ENCODE assay signal across 1 cellular context in genomic region chr10:22697799-22698198, GRCh38.
TF ChIP-seq lines count a peak whose summit lies in the region.

No MANE protein-coding gene starts in this region.

TF ChIP-seq in WTC11, 78 proteins besides CTCF, POLR2A, EP300 and RAD21 (continued from another document):
- TF ChIP-seq ARID4B (CRISPR knock-in tag; IDR thresholded peaks at IDR 0.05; ENCODE audit: borderline replicate concordance) (no peak), GABPB1 (CRISPR knock-in tag; IDR thresholded peaks at IDR 0.05) (no peak), ZBTB43 (CRISPR knock-in tag; IDR thresholded peaks at IDR 0.05) (no peak), CDX4 (CRISPR knock-in tag; IDR thresholded peaks at IDR 0.05; ENCODE audit: borderline replicate concordance) (no peak), RORB (CRISPR knock-in tag; IDR thresholded peaks at IDR 0.05) (no peak), ZNF263 (CRISPR knock-in tag; IDR thresholded peaks at IDR 0.05; ENCODE audit: low read depth) (no peak), CBFB (CRISPR knock-in tag; IDR thresholded peaks at IDR 0.05; ENCODE audit: low read depth) (no peak), E2F5 (CRISPR knock-in tag; IDR thresholded peaks at IDR 0.05) (no peak), FOXJ3 (CRISPR knock-in tag; IDR thresholded peaks at IDR 0.05; ENCODE audit: borderline replicate concordance) (no peak), JUN (CRISPR knock-in tag; IDR thresholded peaks at IDR 0.05) (no peak), MAX (CRISPR knock-in tag; IDR thresholded peaks at IDR 0.05) (no peak), TP53 (CRISPR knock-in tag; IDR thresholded peaks at IDR 0.05) (no peak)
TF ChIP-seq in WTC11: peak in this region for 0.
